Comparison of ENCODE assay signal across 9 cellular contexts in the genomic region with DNA sequence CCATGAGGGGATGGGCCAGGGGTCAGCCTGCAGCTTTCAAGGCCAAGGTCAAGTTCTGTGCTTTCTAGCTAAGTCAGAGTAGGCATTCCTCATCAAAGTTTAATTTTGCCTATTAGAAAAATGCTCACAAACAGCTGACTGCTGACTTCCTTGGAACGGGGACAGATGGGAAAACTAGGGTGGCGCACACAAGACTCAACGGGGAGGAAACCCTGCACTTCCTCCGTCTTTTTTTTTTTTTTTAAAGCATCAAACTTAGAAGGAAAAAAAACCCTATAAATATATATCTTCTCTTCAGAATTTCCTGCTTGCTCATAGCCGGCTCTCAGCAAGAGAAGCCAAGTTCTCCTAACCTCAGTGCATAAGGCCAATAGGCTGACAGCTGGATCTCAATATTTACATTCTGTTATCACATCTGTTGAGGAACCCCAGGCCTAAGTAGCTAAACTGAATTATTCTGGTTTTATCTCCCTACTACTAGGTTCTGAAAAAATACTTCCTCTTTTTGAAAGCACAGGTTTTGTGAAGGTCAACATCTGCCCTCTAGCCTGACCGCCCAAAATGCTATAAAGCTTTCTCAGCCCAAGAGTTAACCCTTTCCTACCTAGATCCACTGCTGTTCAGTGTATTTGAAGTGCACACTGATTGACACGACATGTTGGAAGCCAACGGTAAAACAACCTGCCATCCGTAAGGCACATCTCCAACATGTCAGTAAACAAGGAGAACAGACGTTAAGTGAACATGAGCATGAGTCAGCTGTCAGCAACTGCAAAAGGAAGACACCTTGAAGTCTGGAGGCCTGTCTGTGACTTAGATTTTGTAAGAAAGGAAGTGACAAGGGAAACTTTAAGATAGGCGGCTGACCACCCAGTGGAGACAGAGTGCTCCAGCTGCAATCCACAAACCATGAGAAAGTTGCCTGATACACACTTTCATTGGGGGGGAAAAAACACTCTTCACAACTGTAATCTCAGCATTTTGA.
DNase-seq lines count a peak whose midpoint lies in the region; ATAC-seq and TF ChIP-seq lines count a peak whose summit lies in the region.
"Had no signal": no experiment of that assay in that cellular context is flagged by ENCODE, and none has a peak within 500 bp of the region (broad histone marks: within the 10 kb centered on the region; RNA-seq: fewer than 3 reads in every experiment).

No MANE protein-coding gene starts in this region.

- DNase-seq in GM12865 (ENCODE audit: low read depth), result peak; percentile 46
- peak; percentile 88 for DNase-seq in MV-4-11 (lab: John Stamatoyannopoulos, UW)
- DNase-seq in fibroblast of villous mesenchyme (ENCODE audit: low read depth), result peak; percentile 92
- no peak for DNase-seq in stimulated activated CD4-positive, alpha-beta T cell treated with anti-CD3 and anti-CD28 coated beads, Interleukin-2, amount 100 ng/mL, for 48 hours
- DNase-seq in activated naive CD4-positive, alpha-beta T cell treated with anti-CD3 and anti-CD28 coated beads, Interleukin-2, amount 10 ng/mL, durations not matched to agents 7 days and 5 days, result no peak
- DNase-seq in esophagus squamous epithelium (lab: John Stamatoyannopoulos, UW), result no peak
- DNase-seq: SW 1271 had no signal

- 30 to 35% methylated on average over 11 of the region's 11 CpGs for WGBS in esophagus squamous epithelium, 2 donors

- no peak overlapping the region for H3K27ac ChIP-seq in esophagus squamous epithelium

- H3K27ac Mint-ChIP-seq in activated naive CD4-positive, alpha-beta T cell treated with anti-CD3 and anti-CD28 coated beads, Interleukin-2, amount 10 ng/mL, durations not matched to agents 7 days and 5 days, result no peak overlapping the region

- CTCF ChIA-PET in activated naive CD4-positive, alpha-beta T cell treated with anti-CD3 and anti-CD28 coated beads, Interleukin-2, amount 10 ng/mL, durations not matched to agents 7 days and 5 days (lab: Charles Lee), result interaction anchor here (1.1 kb wide), 1 partner anchor 131 kb away, joined by 5 read pairs; no protein-coding TSS in a partner anchor

- intact Hi-C loops in esophagus squamous epithelium (cut with DNase I), result no loop called here

- peak; percentile 86 for ATAC-seq in GM21515 (IDR thresholded peaks at IDR 0.05; ENCODE audit: unreplicated experiment)
- ATAC-seq in HG03457 (IDR thresholded peaks at IDR 0.05; ENCODE audit: unreplicated experiment), result no peak

- no peaks in the 10 kb centered on the region for H3K27me3 ChIP-seq in esophagus squamous epithelium

- peaks cover 3% of the 10 kb centered on the region for H3K9me3 Mint-ChIP-seq in activated naive CD4-positive, alpha-beta T cell treated with anti-CD3 and anti-CD28 coated beads, Interleukin-2, amount 10 ng/mL, durations not matched to agents 7 days and 5 days

- no peaks in the 10 kb centered on the region for H3K36me3 Mint-ChIP-seq in activated naive CD4-positive, alpha-beta T cell treated with anti-CD3 and anti-CD28 coated beads, Interleukin-2, amount 10 ng/mL, durations not matched to agents 7 days and 5 days

- H3K4me1 Mint-ChIP-seq in activated naive CD4-positive, alpha-beta T cell treated with anti-CD3 and anti-CD28 coated beads, Interleukin-2, amount 10 ng/mL, durations not matched to agents 7 days and 5 days, result peaks cover 13% of the 10 kb centered on the region

- H3K4me3 ChIP-seq in GM12865 (ENCODE audit: low read depth, low read length) (no peak overlapping the region), fibroblast of villous mesenchyme (ENCODE audit: low read depth, low read length) (no peak overlapping the region), esophagus squamous epithelium (no peak overlapping the region)

- TF ChIP-seq CTCF in GM12865 (IDR thresholded peaks at IDR 0.05; ENCODE audit: insufficient read depth, low read depth, low read length, missing control alignments) (no peak), fibroblast of villous mesenchyme (IDR thresholded peaks at IDR 0.05; ENCODE audit: insufficient read depth, low read depth, low read length) (no peak), esophagus squamous epithelium (IDR thresholded peaks at IDR 0.05) (no peak)

- H3K9me3 ChIP-seq in esophagus squamous epithelium, result no peaks in the 10 kb centered on the region

- no peak overlapping the region for H3K4me3 Mint-ChIP-seq in activated naive CD4-positive, alpha-beta T cell treated with anti-CD3 and anti-CD28 coated beads, Interleukin-2, amount 10 ng/mL, durations not matched to agents 7 days and 5 days

- H3K27me3 Mint-ChIP-seq in activated naive CD4-positive, alpha-beta T cell treated with anti-CD3 and anti-CD28 coated beads, Interleukin-2, amount 10 ng/mL, durations not matched to agents 7 days and 5 days, result no peaks in the 10 kb centered on the region

- no peak for TF ChIP-seq POLR2A in esophagus squamous epithelium (IDR thresholded peaks at IDR 0.05)

- peaks cover 0 to 5% (median 0%) of the 10 kb centered on the region in 3 donors for H3K4me1 ChIP-seq in esophagus squamous epithelium

- H3K36me3 ChIP-seq in esophagus squamous epithelium, result no peaks in the 10 kb centered on the region

Comparison
In these comparisons a context has a peak if more than half of its experiments do, and no peak if none do; other contexts are left out.
1. DNase-seq: peak in GM12865 (single experiment), MV-4-11 (single experiment) and fibroblast of villous mesenchyme (single experiment); none in stimulated activated CD4-positive, alpha-beta T cell treated with anti-CD3 and anti-CD28 coated beads, Interleukin-2, amount 100 ng/mL, for 48 hours (0 of 2), activated naive CD4-positive, alpha-beta T cell treated with anti-CD3 and anti-CD28 coated beads, Interleukin-2, amount 10 ng/mL, durations not matched to agents 7 days and 5 days (single experiment) and esophagus squamous epithelium (single experiment).